ENCODE assay signal across 39 cellular contexts in genomic region chr5:14280294-14280854, GRCh38.
"Had no signal": no experiment of that assay in that cellular context is flagged by ENCODE, and none has a peak within 500 bp of the region (broad histone marks: within the 10 kb centered on the region; RNA-seq: fewer than 3 reads in every experiment).

No MANE protein-coding gene starts in this region.

- H3K27ac ChIP-seq: ascending aorta, body of pancreas, KMS-11, VCaP had no signal

- H3K36me3 Mint-ChIP-seq: activated CD8-positive, alpha-beta memory T cell treated with anti-CD3 and anti-CD28 coated beads, Interleukin-2, amount 10 ng/mL, durations not matched to agents 7 days and 5 days had no signal

- H3K9me3 Mint-ChIP-seq: activated B cell treated with CpG ODN at 0.5 μM for 24 hours; activated CD4-positive, alpha-beta memory T cell treated with anti-CD3 and anti-CD28 coated beads, Interleukin-2, amount 10 ng/mL, durations not matched to agents 7 days and 5 days; activated naive CD8-positive, alpha-beta T cell treated with anti-CD3 and anti-CD28 coated beads for 36 hours; activated T-helper 17 cell treated with anti-CD3 and anti-CD28 coated beads, Interleukin-2, amount 50 U/mL, for 72 hours had no signal

- H3K27me3 Mint-ChIP-seq: activated B cell treated with CpG ODN at 0.5 μM for 24 hours had no signal

- H3K4me3 ChIP-seq: ascending aorta, body of pancreas had no signal

- H3K9me3 ChIP-seq: ascending aorta, body of pancreas had no signal

- ATAC-seq: activated CD8-positive, alpha-beta memory T cell treated with anti-CD3 and anti-CD28 coated beads, Interleukin-2, amount 10 ng/mL, durations not matched to agents 7 days and 5 days; activated T-helper 17 cell treated with anti-CD3 and anti-CD28 coated beads, Interleukin-2, amount 50 U/mL, for 72 hours; body of pancreas had no signal

- H3K4me2 ChIP-seq: KMS-11 had no signal

- DNase-seq: activated B cell treated with CpG ODN at 0.5 μM for 24 hours; activated CD4-positive, alpha-beta memory T cell treated with anti-CD3 and anti-CD28 coated beads, Interleukin-2, amount 10 ng/mL, durations not matched to agents 7 days and 5 days; activated CD4-positive, alpha-beta T cell treated with anti-CD3 and anti-CD28 coated beads for 4 hours; activated CD4-positive, CD25-positive, alpha-beta regulatory T cell treated with anti-CD3 and anti-CD28 coated beads, Interleukin-2, amount 50 U/mL, for 72 hours; activated CD8-positive, alpha-beta memory T cell treated with anti-CD3 and anti-CD28 coated beads for 24 hours; activated CD8-positive, alpha-beta memory T cell treated with anti-CD3 and anti-CD28 coated beads, Interleukin-2, amount 10 ng/mL, durations not matched to agents 7 days and 5 days; activated CD8-positive, alpha-beta memory T cell treated with anti-CD3 and anti-CD28 coated beads, Interleukin-2, amount 50 U/mL, for 48 hours; activated effector memory CD4-positive, alpha-beta T cell treated with anti-CD3 and anti-CD28 coated beads, Interleukin-2, amount 50 U/mL, for 16 hours; activated naive CD4-positive, alpha-beta T cell; activated naive CD4-positive, alpha-beta T cell treated with anti-CD3 and anti-CD28 coated beads, Interleukin-2, amount 50 U/mL, for 16 hours; activated naive CD8-positive, alpha-beta T cell treated with anti-CD3 and anti-CD28 coated beads for 36 hours; activated T-cell treated with anti-CD3 and anti-CD28 coated beads, Interleukin-2, amount 50 U/mL, for 48 hours; amygdala; body of pancreas; caudate nucleus; cerebellar nuclear complex; MM.1S; MV-4-11; NCI-H1092; NCI-H146; NCI-H187; NCI-H2029 treated with DMSO at 0.1 percent for 48 hours; NCI-H2171 treated with DMSO at 0.1 percent for 48 hours; NCI-H2227 treated with DMSO at 0.1 percent for 48 hours; NCI-H446; NCI-H510A treated with DMSO at 0.1 percent for 48 hours; NCI-H526 treated with DMSO at 0.1 percent for 48 hours; NK-92 treated with Interleukin-12 subunit alpha and Interleukin-12 subunit beta, amount 100 ng/mL, for 24 hours; RPMI8226; SIG-M5; SW 1271; T-helper 1 cell; T-helper 2 cell; T-helper 9 cell had no signal

- H3K4me1 ChIP-seq: body of pancreas had no signal

- FAIRE-seq: bronchial epithelial cell had no signal

- H3K4me3 Mint-ChIP-seq: activated B cell treated with CpG ODN at 0.5 μM for 24 hours; activated CD4-positive, alpha-beta memory T cell treated with anti-CD3 and anti-CD28 coated beads, Interleukin-2, amount 10 ng/mL, durations not matched to agents 7 days and 5 days; activated CD8-positive, alpha-beta memory T cell treated with anti-CD3 and anti-CD28 coated beads, Interleukin-2, amount 10 ng/mL, durations not matched to agents 7 days and 5 days; activated naive CD8-positive, alpha-beta T cell treated with anti-CD3 and anti-CD28 coated beads for 36 hours; activated T-helper 17 cell treated with anti-CD3 and anti-CD28 coated beads, Interleukin-2, amount 50 U/mL, for 72 hours had no signal

- H3K4me1 Mint-ChIP-seq: activated T-helper 17 cell treated with anti-CD3 and anti-CD28 coated beads, Interleukin-2, amount 50 U/mL, for 72 hours had no signal

- H3K9ac ChIP-seq: KMS-11 had no signal

- H3K27ac Mint-ChIP-seq: activated B cell treated with CpG ODN at 0.5 μM for 24 hours; activated CD4-positive, alpha-beta memory T cell treated with anti-CD3 and anti-CD28 coated beads, Interleukin-2, amount 10 ng/mL, durations not matched to agents 7 days and 5 days; activated CD8-positive, alpha-beta memory T cell treated with anti-CD3 and anti-CD28 coated beads, Interleukin-2, amount 10 ng/mL, durations not matched to agents 7 days and 5 days; activated naive CD8-positive, alpha-beta T cell treated with anti-CD3 and anti-CD28 coated beads for 36 hours; activated T-helper 17 cell treated with anti-CD3 and anti-CD28 coated beads, Interleukin-2, amount 50 U/mL, for 72 hours had no signal

- H3K27me3 ChIP-seq: ascending aorta, body of pancreas had no signal
